13 cellular contexts compared by ENCODE assay signal in the genomic region with DNA sequence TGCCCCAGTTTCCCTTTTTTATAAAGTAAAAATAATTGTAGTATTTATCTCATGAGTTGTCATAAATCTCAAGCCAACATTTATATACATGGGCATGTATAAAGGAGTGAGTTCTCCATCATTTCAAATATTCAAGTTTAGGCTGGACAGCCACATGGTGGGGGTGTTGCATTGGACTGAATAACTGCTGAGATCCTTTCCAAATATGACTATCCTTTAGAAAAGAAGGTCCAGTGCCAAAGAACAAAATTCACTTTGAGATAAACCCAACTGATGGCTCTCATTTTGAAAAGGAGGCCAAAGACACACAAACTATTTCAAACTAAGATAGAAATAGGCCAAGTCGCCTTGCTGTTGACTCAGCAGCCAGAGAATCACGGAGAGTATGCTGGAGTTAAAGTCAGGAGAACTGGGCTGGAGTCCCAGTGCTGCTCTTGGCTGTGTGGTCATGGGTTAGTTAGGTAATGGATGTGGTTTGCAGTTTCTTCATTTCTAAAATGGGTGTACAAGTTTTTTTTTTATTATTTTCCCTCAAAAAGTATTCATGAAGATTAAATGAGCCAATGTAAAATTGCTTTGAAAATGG.
A peak's percentile ranks its signal among the peaks of the same experiment; 100 is the strongest.
DNase-seq lines count a peak whose midpoint lies in the region; ATAC-seq, FAIRE-seq and TF ChIP-seq lines count a peak whose summit lies in the region.
"Had no signal": no experiment of that assay in that cellular context is flagged by ENCODE, and none has a peak within 500 bp of the region (broad histone marks: within the 10 kb centered on the region; RNA-seq: fewer than 3 reads in every experiment).

No MANE protein-coding gene starts in this region.

- no peak for FAIRE-seq in pancreas (lab: Jason Lieb, UNC)

- ATAC-seq in esophagus mucosa (peak; percentile 33), pancreas (peak in 3 of 4 donors; percentile 44 to 62 (median 57)), HG03280 (IDR thresholded peaks at IDR 0.05; ENCODE audit: unreplicated experiment) (no peak)
- ATAC-seq in stimulated activated effector memory CD8-positive, alpha-beta T cell treated with anti-CD3 and anti-CD28 coated beads, Interleukin-12 subunit alpha, Interleukin-12 subunit beta, amount 100 ng/mL, for 72 hours = no peak
- ATAC-seq: gastrocnemius medialis had no signal

- H3K27me3 ChIP-seq in pancreas = no peaks in the 10 kb centered on the region
- H3K27me3 ChIP-seq: gastrocnemius medialis, spleen had no signal

- H3K4me1 ChIP-seq in pancreas = no peaks in the 10 kb centered on the region
- H3K4me1 ChIP-seq: gastrocnemius medialis, spleen had no signal

- H3K9me3 ChIP-seq in pancreas = no peaks in the 10 kb centered on the region
- H3K9me3 ChIP-seq: gastrocnemius medialis had no signal

- H3K4me1 Mint-ChIP-seq in stimulated activated effector memory CD8-positive, alpha-beta T cell treated with anti-CD3 and anti-CD28 coated beads, Interleukin-12 subunit alpha, Interleukin-12 subunit beta, amount 100 ng/mL, for 72 hours = no peaks in the 10 kb centered on the region

- WGBS in pancreas, 2 donors = 4 to 17% methylated on average over 2 of the region's 2 CpGs

- no peak overlapping the region for H3K27ac ChIP-seq in pancreas
- H3K27ac ChIP-seq: gastrocnemius medialis, SK-N-MC, spleen had no signal

- H3K4me3 Mint-ChIP-seq in stimulated activated effector memory CD8-positive, alpha-beta T cell treated with anti-CD3 and anti-CD28 coated beads, Interleukin-12 subunit alpha, Interleukin-12 subunit beta, amount 100 ng/mL, for 72 hours = no peak overlapping the region

- no peaks in the 10 kb centered on the region for H3K36me3 ChIP-seq in pancreas
- H3K36me3 ChIP-seq: gastrocnemius medialis, spleen had no signal

- DNase-seq in EL (peak; percentile 29), NCI-H2227 treated with DMSO at 0.1 percent for 48 hours (lab: John Stamatoyannopoulos, UW) (peak; percentile 91), pancreas (peak in 1 of 6 donors; percentile 19), COLO829 (ENCODE audit: low spot score) (no peak), NCI-H1930 (lab: John Stamatoyannopoulos, UW) (no peak)
- no peak for DNase-seq in stimulated activated effector memory CD8-positive, alpha-beta T cell treated with anti-CD3 and anti-CD28 coated beads, Interleukin-12 subunit alpha, Interleukin-12 subunit beta, amount 100 ng/mL, for 72 hours (ENCODE audit: low spot score in 2 of 2)
- DNase-seq: gastrocnemius medialis, mesendoderm, NCI-H2081, spleen had no signal

- intact Hi-C loops in pancreas (cut with DNase I) = no loop called here

- no peak overlapping the region for H3K27ac Mint-ChIP-seq in stimulated activated effector memory CD8-positive, alpha-beta T cell treated with anti-CD3 and anti-CD28 coated beads, Interleukin-12 subunit alpha, Interleukin-12 subunit beta, amount 100 ng/mL, for 72 hours

- H3K4me3 ChIP-seq in pancreas = no peak overlapping the region
- H3K4me3 ChIP-seq: gastrocnemius medialis, SK-N-MC, spleen had no signal

- H3K36me3 Mint-ChIP-seq in stimulated activated effector memory CD8-positive, alpha-beta T cell treated with anti-CD3 and anti-CD28 coated beads, Interleukin-12 subunit alpha, Interleukin-12 subunit beta, amount 100 ng/mL, for 72 hours = no peaks in the 10 kb centered on the region

- TF ChIP-seq CTCF in pancreas (IDR thresholded peaks at IDR 0.05) = peak in 1 of 4 donors; percentile 8

- H3K9me3 Mint-ChIP-seq in stimulated activated effector memory CD8-positive, alpha-beta T cell treated with anti-CD3 and anti-CD28 coated beads, Interleukin-12 subunit alpha, Interleukin-12 subunit beta, amount 100 ng/mL, for 72 hours = no peaks in the 10 kb centered on the region

Comparison
In these comparisons a context has a peak if more than half of its experiments do, and no peak if none do; other contexts are left out.
1. DNase-seq: peak in EL (single experiment) and NCI-H2227 treated with DMSO at 0.1 percent for 48 hours (single experiment); none in COLO829 (single experiment), stimulated activated effector memory CD8-positive, alpha-beta T cell treated with anti-CD3 and anti-CD28 coated beads, Interleukin-12 subunit alpha, Interleukin-12 subunit beta, amount 100 ng/mL, for 72 hours (0 of 2) and NCI-H1930 (0 of 2).
2. ATAC-seq: peak in esophagus mucosa (single experiment) and pancreas (3 of 4); none in stimulated activated effector memory CD8-positive, alpha-beta T cell treated with anti-CD3 and anti-CD28 coated beads, Interleukin-12 subunit alpha, Interleukin-12 subunit beta, amount 100 ng/mL, for 72 hours (single experiment) and HG03280 (single experiment).